ENCODE assay signal across 8 cellular contexts in the genomic region with DNA sequence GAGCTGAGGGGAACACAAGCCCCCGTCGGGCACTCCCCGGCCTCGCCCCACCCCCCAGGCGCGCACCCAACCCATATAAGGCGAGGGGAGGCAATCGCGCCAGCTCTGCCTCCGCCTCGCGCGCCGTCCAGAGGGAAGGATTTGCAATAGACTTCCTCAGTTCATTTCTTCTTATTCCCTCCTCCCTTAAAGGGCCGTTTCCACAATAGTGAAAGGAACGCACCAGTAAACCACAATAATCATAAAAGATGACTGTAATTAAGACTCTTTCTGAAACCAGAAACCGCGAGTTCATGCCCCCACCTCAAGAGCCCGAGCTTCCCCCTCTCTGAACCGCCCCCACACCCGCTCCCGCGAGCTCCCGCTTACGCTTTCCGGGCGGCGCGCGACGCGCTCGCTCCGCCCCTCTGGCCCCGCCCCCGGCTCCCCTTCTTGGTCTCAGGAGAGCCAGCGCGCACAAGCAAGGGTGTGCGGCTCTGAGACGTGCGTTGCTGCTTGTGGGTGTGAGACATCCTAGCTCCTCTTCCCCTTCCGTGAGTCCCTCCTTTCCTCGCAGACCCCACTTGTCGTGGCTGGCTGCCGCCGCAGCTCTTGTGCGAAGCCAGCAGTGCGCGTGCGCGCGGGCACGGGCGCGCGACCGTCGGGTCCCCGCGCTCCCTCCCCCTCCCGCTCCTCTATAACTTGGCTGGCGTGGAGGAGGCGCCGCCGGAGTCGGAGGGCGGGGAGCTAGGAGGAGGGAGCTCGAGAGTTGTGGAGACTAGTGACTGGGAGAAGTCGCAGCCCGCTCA. TPM values are rescaled to one million over a fixed set of nuclear protein-coding genes. Genes with fewer than 3 reads are reported as not detected.
DNase-seq lines count a peak whose midpoint lies in the region; ATAC-seq and TF ChIP-seq lines count a peak whose summit lies in the region.

A gene with protein sequence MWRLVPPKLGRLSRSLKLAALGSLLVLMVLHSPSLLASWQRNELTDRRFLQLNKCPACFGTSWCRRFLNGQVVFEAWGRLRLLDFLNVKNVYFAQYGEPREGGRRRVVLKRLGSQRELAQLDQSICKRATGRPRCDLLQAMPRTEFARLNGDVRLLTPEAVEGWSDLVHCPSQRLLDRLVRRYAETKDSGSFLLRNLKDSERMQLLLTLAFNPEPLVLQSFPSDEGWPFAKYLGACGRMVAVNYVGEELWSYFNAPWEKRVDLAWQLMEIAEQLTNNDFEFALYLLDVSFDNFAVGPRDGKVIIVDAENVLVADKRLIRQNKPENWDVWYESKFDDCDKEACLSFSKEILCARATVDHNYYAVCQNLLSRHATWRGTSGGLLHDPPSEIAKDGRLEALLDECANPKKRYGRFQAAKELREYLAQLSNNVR (plus strand): TSS at position 457 of the 788 bp plus-strand sequence. CDS start 510 bp downstream, outside the sequence.

- peak; percentile 92 to 94 for ATAC-seq in lower lobe of right lung

- H3K36me3 ChIP-seq in ectodermal cell (ENCODE audit: control insufficient read depth, insufficient read depth, low read length), result no peaks in the 10 kb centered on the region
- no peaks in the 10 kb centered on the region for H3K36me3 ChIP-seq in lower lobe of right lung

- H3K4me3 ChIP-seq in ectodermal cell (ENCODE audit: insufficient read depth, low read depth, low read length) (peak within 1 kb of the TSS; percentile 68), lower lobe of right lung (peak within 1 kb of the TSS; percentile 93)

- H3K27me3 ChIP-seq in ectodermal cell (ENCODE audit: control insufficient read depth, insufficient read depth, low read length, poor library complexity, severe bottlenecking), result no peaks in the 10 kb centered on the region
- no peaks in the 10 kb centered on the region for H3K27me3 ChIP-seq in lower lobe of right lung (ENCODE audit: low read depth)

- intact Hi-C loops in lower lobe of right lung (cut with DNase I), result loop anchor here (10.0 kb wide), 1 partner anchor 803 kb away; no protein-coding TSS in a partner anchor

- 0% methylated on average over 66 to 70 of the region's 70 CpGs for WGBS in ectodermal cell, 2 experiments

- DNase-seq in CMK (ENCODE audit: low read depth) (peak; percentile 84), GM20000 (ENCODE audit: low spot score) (peak; percentile 92), HS-5 (ENCODE audit: low read depth) (peak; percentile 92), NK-92 (lab: John Stamatoyannopoulos, UW; ENCODE audit: unreplicated experiment) (peak; percentile 69), lower lobe of right lung (peak; percentile 97)
- peak; percentile 80 to 92 for DNase-seq in activated CD8-positive, alpha-beta memory T cell treated with anti-CD3 and anti-CD28 coated beads for 1 hour (ENCODE audit: extremely low read depth in 1 of 2, low read depth in 1 of 2)
- peak; percentile 76 to 97 (median 84) for DNase-seq in stimulated activated CD4-positive, alpha-beta T cell treated with anti-CD3 and anti-CD28 coated beads, TNF-alpha, amount 100 ng/mL, for 1 hour (ENCODE audit: low read depth in 3 of 3, low spot score in 1 of 3)

- H3K4me1 ChIP-seq in ectodermal cell (ENCODE audit: control insufficient read depth, insufficient read depth, low read length) (peaks cover 10% of the 10 kb centered on the region), lower lobe of right lung (peaks cover 24% of the 10 kb centered on the region)

- H3K9me3 ChIP-seq in ectodermal cell (ENCODE audit: control insufficient read depth, low read length), result no peaks in the 10 kb centered on the region
- no peaks in the 10 kb centered on the region for H3K9me3 ChIP-seq in lower lobe of right lung

- H3K27ac ChIP-seq in ectodermal cell (ENCODE audit: insufficient read depth, low read depth, low read length, poor library complexity, severe bottlenecking) (peak within 1 kb of the TSS; percentile 94), lower lobe of right lung (peak within 1 kb of the TSS; percentile 98)

- TF ChIP-seq CTCF in GM20000 (IDR thresholded peaks at IDR 0.05; ENCODE audit: extremely low read depth, missing control alignments), result no peak
- no peak for TF ChIP-seq CTCF in lower lobe of right lung (IDR thresholded peaks at IDR 0.05)

RNA-seq across cellular contexts. Expression of the gene that starts here (rescaled TPM):
- polyA plus RNA-seq in ectodermal cell (2013, experiment 1 of 4), result 16.3 TPM
- 18.5 TPM for polyA plus RNA-seq in ectodermal cell (2013, experiment 2 of 4)
- polyA plus RNA-seq in ectodermal cell (2013, experiment 3 of 4), result 17.2 TPM
- polyA plus RNA-seq in ectodermal cell (2013, experiment 4 of 4), result 16.7 TPM
- 22.4 TPM for total RNA-seq in lower lobe of right lung

Comparison
In these comparisons a context has a peak if more than half of its experiments do, and no peak if none do; other contexts are left out.
1. Peak in every context shown above with its lines: DNase-seq, ATAC-seq, H3K4me3 ChIP-seq and H3K27ac ChIP-seq.